Comparison of ENCODE assay signal across 29 cellular contexts in genomic region chr11:98862169-98862568, GRCh38.
"Had no signal": no experiment of that assay in that cellular context is flagged by ENCODE, and none has a peak within 500 bp of the region (broad histone marks: within the 10 kb centered on the region; RNA-seq: fewer than 3 reads in every experiment).

No MANE protein-coding gene starts in this region.

- DNase-seq: Kasumi-1, MG63, NCI-H1048, NCI-H1092 treated with DMSO at 0.1 percent for 48 hours, NCI-H1436, NCI-H146, NCI-H1694, NCI-H187, NCI-H1930, NCI-H2029 treated with DMSO at 0.1 percent for 48 hours, NCI-H2081 treated with DMSO at 0.1 percent for 48 hours, NCI-H2107, NCI-H2171, NCI-H226, NCI-H446 treated with DMSO at 0.1 percent for 48 hours, NCI-H510A, NCI-H524, NCI-H526, NCI-H82, PC-9, SHP77, SIG-M5, SJCRH30, T-helper 1 cell had no signal

- H3K4me2 ChIP-seq: PC-9 had no signal

- H2AFZ ChIP-seq: PC-9 had no signal

- H3K36me3 ChIP-seq: MG63, SJCRH30 had no signal

- H3K4me3 ChIP-seq: MG63, PC-9, SJCRH30, SK-N-MC had no signal

- H3K9me3 ChIP-seq: MG63, SJCRH30 had no signal

- H3K27me3 ChIP-seq: MG63, SJCRH30 had no signal

- H3K27ac ChIP-seq: PC-9, RWPE1, SJCRH30, SK-N-MC had no signal

- ATAC-seq: Panc1, Right ventricle myocardium inferior, SK-N-SH treated with all-trans-retinoic acid at 6 μM for 48 hours had no signal

- H3K4me1 ChIP-seq: SJCRH30 had no signal
